ENCODE assay signal across 8 cellular contexts in genomic region chr1:147700042-147700711, GRCh38. TPM values are rescaled to one million over a fixed set of nuclear protein-coding genes. Genes with fewer than 3 reads are reported as not detected.
DNase-seq lines count a peak whose midpoint lies in the region; ATAC-seq and TF ChIP-seq lines count a peak whose summit lies in the region.

No MANE protein-coding gene starts in this region.

- no peak overlapping the region for H3K23ac ChIP-seq in H9 (ENCODE audit: insufficient read length, low read depth, low read length)

- no peak overlapping the region for H3K14ac ChIP-seq in H9 (ENCODE audit: insufficient read depth, low read length)

- H3K4me3 ChIP-seq in BLaER1: no peak overlapping the region

- H2BK20ac ChIP-seq in H9 (ENCODE audit: low read depth, low read length, poor library complexity, severe bottlenecking): no peak overlapping the region

- peaks cover 8 to 10% of the 10 kb centered on the region in 2 experiments for H3K4me1 Mint-ChIP-seq in H9
- peaks cover 10% of the 10 kb centered on the region for H3K4me1 Mint-ChIP-seq in activated CD8-positive, alpha-beta T cell treated with anti-CD3 and anti-CD28 coated beads, Interleukin-2, amount 10 ng/mL, durations not matched to agents 7 days and 5 days (ENCODE audit: low read depth)

- H4K8ac ChIP-seq in H9 (replicated peaks; ENCODE audit: insufficient read length, low read depth, low read length): no peak overlapping the region

- no peak overlapping the region for H3K9ac ChIP-seq in BLaER1
- no peak overlapping the region for H3K9ac ChIP-seq in H9 (ENCODE audit: extremely low read depth, insufficient read length, low read length)

- H3K4ac ChIP-seq in H9 (ENCODE audit: low read depth, low read length): no peak overlapping the region

- POLR2A ChIA-PET in activated CD8-positive, alpha-beta T cell treated with anti-CD3 and anti-CD28 coated beads, Interleukin-2, amount 10 ng/mL, durations not matched to agents 7 days and 5 days (lab: Charles Lee): no interaction called here

- WGBS in H9 (ENCODE audit: extremely low coverage, insufficient read length, low lambda C conversion rate): no CpG with 5 or more reads among the region's 5 CpGs

- ATAC-seq in activated CD8-positive, alpha-beta T cell treated with anti-CD3 and anti-CD28 coated beads, Interleukin-2, amount 10 ng/mL, durations not matched to agents 7 days and 5 days: peak; percentile 94
- ATAC-seq in GM19395 (IDR thresholded peaks at IDR 0.05; ENCODE audit: unreplicated experiment): no peak

- no peak overlapping the region for H4K5ac ChIP-seq in H9 (ENCODE audit: insufficient read length, low read depth, low read length)

- no peaks in the 10 kb centered on the region for H3K23me2 ChIP-seq in H9 (ENCODE audit: insufficient read length, low read depth, low read length, poor library complexity, severe bottlenecking)

- no peaks in the 10 kb centered on the region for H3K79me1 ChIP-seq in H9 (ENCODE audit: insufficient read depth, low read depth, low read length, poor library complexity, severe bottlenecking)

- no peaks in the 10 kb centered on the region for H3K9me3 ChIP-seq in BLaER1
- H3K9me3 ChIP-seq in H9 (ENCODE audit: control insufficient read depth, low read depth, low read length): no peaks in the 10 kb centered on the region

- H2BK5ac ChIP-seq in H9 (ENCODE audit: insufficient read length, low read length): no peak overlapping the region

- H2BK120ac ChIP-seq in H9 (ENCODE audit: low read depth, low read length, poor library complexity, severe bottlenecking): no peak overlapping the region

- peaks cover 5% of the 10 kb centered on the region; the same call in 1 of the 2 replicates for H3K4me1 ChIP-seq in BLaER1
- no peaks in the 10 kb centered on the region for H3K4me1 ChIP-seq in H9 (ENCODE audit: insufficient read depth, low read length)

- H2BK12ac ChIP-seq in H9 (ENCODE audit: insufficient read length, low read depth, low read length): no peak overlapping the region

- peak; percentile 88 for TF ChIP-seq CTCF in H9 (conservative IDR thresholded peaks at IDR 0.05)

- H3K9me3 Mint-ChIP-seq in H9: no peaks in the 10 kb centered on the region; a peak in 1 of 5 replicates
- H3K9me3 Mint-ChIP-seq in activated CD8-positive, alpha-beta T cell treated with anti-CD3 and anti-CD28 coated beads, Interleukin-2, amount 10 ng/mL, durations not matched to agents 7 days and 5 days (ENCODE audit: insufficient read depth): no peaks in the 10 kb centered on the region

- H3K27ac ChIP-seq in BLaER1 (no peak overlapping the region), H9 (ENCODE audit: insufficient read length, low read depth, low read length) (no peak overlapping the region)

- H2AFZ ChIP-seq in H9 (ENCODE audit: low read length): no peak overlapping the region

- peaks cover 5% of the 10 kb centered on the region; the same call in 1 of the 2 replicates for H3K27me3 Mint-ChIP-seq in H9 (ENCODE audit: low read depth)
- H3K27me3 Mint-ChIP-seq in activated CD8-positive, alpha-beta T cell treated with anti-CD3 and anti-CD28 coated beads, Interleukin-2, amount 10 ng/mL, durations not matched to agents 7 days and 5 days (ENCODE audit: low read depth): peaks cover 39% of the 10 kb centered on the region

- H3K79me2 ChIP-seq in H9 (ENCODE audit: insufficient read depth, low read length): no peaks in the 10 kb centered on the region

- no peak overlapping the region; a peak in 1 of 5 replicates for H3K4me3 Mint-ChIP-seq in H9
- H3K4me3 Mint-ChIP-seq in activated CD8-positive, alpha-beta T cell treated with anti-CD3 and anti-CD28 coated beads, Interleukin-2, amount 10 ng/mL, durations not matched to agents 7 days and 5 days: no peak overlapping the region

- no peaks in the 10 kb centered on the region for H4K20me1 ChIP-seq in BLaER1
- H4K20me1 ChIP-seq in H9 (ENCODE audit: control insufficient read depth, insufficient read depth, insufficient read length): no peaks in the 10 kb centered on the region

- no peak overlapping the region for H4K91ac ChIP-seq in H9 (ENCODE audit: insufficient read length, low read depth, low read length)

- peak; percentile 77 for DNase-seq in H9
- DNase-seq in NCI-H524 treated with DMSO at 0.1 percent for 48 hours (lab: John Stamatoyannopoulos, UW): peak; percentile 17
- DNase-seq in activated CD8-positive, alpha-beta T cell treated with anti-CD3 and anti-CD28 coated beads, Interleukin-2, amount 10 ng/mL, durations not matched to agents 7 days and 5 days: peak; percentile 79
- DNase-seq in ecto neural progenitor cell (ENCODE audit: low spot score): peak; percentile 74
- DNase-seq in medulla oblongata (ENCODE audit: extremely low spot score): peak; percentile 91
- DNase-seq in stimulated activated CD8-positive, alpha-beta memory T cell treated with anti-CD3 and anti-CD28 coated beads, Interleukin-15, amount 100 ng/mL, for 1 hour (ENCODE audit: low read depth): peak; percentile 30

- H3K27ac Mint-ChIP-seq in H9: no peak overlapping the region; a peak in 2 of 7 replicates
- no peak overlapping the region for H3K27ac Mint-ChIP-seq in activated CD8-positive, alpha-beta T cell treated with anti-CD3 and anti-CD28 coated beads, Interleukin-2, amount 10 ng/mL, durations not matched to agents 7 days and 5 days

- H3T11ph ChIP-seq in H9 (ENCODE audit: low read length): no peak overlapping the region

- CTCF ChIA-PET in activated CD8-positive, alpha-beta T cell treated with anti-CD3 and anti-CD28 coated beads, Interleukin-2, amount 10 ng/mL, durations not matched to agents 7 days and 5 days (lab: Charles Lee): interaction anchor here (0.8 to 3.1 kb wide), 2 partner anchors 54 to 193 kb away, joined by 4 to 8 read pairs; no protein-coding TSS in a partner anchor

- no peak overlapping the region for H3K56ac ChIP-seq in H9 (ENCODE audit: insufficient read length, low read depth, low read length)

- no peaks in the 10 kb centered on the region for H3K36me3 Mint-ChIP-seq in H9 (ENCODE audit: insufficient read depth in 1 of 3, low read depth in 3 of 3)
- no peaks in the 10 kb centered on the region for H3K36me3 Mint-ChIP-seq in activated CD8-positive, alpha-beta T cell treated with anti-CD3 and anti-CD28 coated beads, Interleukin-2, amount 10 ng/mL, durations not matched to agents 7 days and 5 days (ENCODE audit: low read depth)

- no peak overlapping the region for H2BK15ac ChIP-seq in H9 (ENCODE audit: low read depth, low read length)

- H3K36me3 ChIP-seq in BLaER1: no peaks in the 10 kb centered on the region

- peak overlapping the region; percentile 61 for H3K4me2 ChIP-seq in BLaER1
- no peak overlapping the region for H3K4me2 ChIP-seq in H9 (ENCODE audit: insufficient read depth, insufficient read length, low read length)

- no peaks in the 10 kb centered on the region for H3K27me3 ChIP-seq in BLaER1
- no peaks in the 10 kb centered on the region for H3K27me3 ChIP-seq in H9 (ENCODE audit: insufficient read depth, low read length)

- H3K18ac ChIP-seq in H9 (ENCODE audit: insufficient read length, low read depth, low read length): no peak overlapping the region

- no peak overlapping the region for H2AK5ac ChIP-seq in H9 (ENCODE audit: insufficient read length, low read length)

RNA-seq across cellular contexts. Expression of gene ACP6, which starts 29.9 kb away (rescaled TPM):
- total RNA-seq in H9 (2021): 15.3 and 17.1 TPM in 2 replicates
- total RNA-seq in activated CD8-positive, alpha-beta T cell treated with anti-CD3 and anti-CD28 coated beads, Interleukin-2, amount 10 ng/mL, durations not matched to agents 7 days and 5 days: 10 to 100 TPM; 19.4 to 19.5 TPM

Comparison
In these comparisons a context has a peak if more than half of its experiments do, and no peak if none do; other contexts are left out.
1. DNase-seq: peak in every context shown above with its lines; median percentile 91 in medulla oblongata; 79 in activated CD8-positive, alpha-beta T cell treated with anti-CD3 and anti-CD28 coated beads, Interleukin-2, amount 10 ng/mL, durations not matched to agents 7 days and 5 days; 77 in H9; 74 in ecto neural progenitor cell; 30 in stimulated activated CD8-positive, alpha-beta memory T cell treated with anti-CD3 and anti-CD28 coated beads, Interleukin-15, amount 100 ng/mL, for 1 hour; 17 in NCI-H524 treated with DMSO at 0.1 percent for 48 hours.